9 cellular contexts compared by ENCODE assay signal in the genomic region with DNA sequence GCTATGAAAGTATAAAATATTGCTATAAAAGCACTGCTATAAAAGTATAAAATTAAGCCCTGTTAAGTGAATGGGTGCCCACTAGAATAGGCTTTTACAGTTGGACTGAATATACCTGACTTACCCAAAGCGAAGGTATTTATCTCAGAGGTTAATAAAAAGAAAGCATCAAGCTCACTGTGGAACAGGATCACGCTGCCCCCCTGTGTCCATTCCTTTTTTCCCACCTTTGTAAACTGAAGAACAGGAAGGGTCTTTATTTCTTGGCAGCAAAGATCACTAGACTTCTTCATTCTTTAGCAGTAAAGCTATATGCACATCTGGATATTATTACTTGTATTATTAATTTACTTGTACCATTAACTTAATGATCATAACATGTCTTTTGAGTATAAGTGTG. TPM values are rescaled to one million over a fixed set of nuclear protein-coding genes. Genes with fewer than 3 reads are reported as not detected.
DNase-seq lines count a peak whose midpoint lies in the region; ATAC-seq and TF ChIP-seq lines count a peak whose summit lies in the region.
"Had no signal": no experiment of that assay in that cellular context is flagged by ENCODE, and none has a peak within 500 bp of the region (broad histone marks: within the 10 kb centered on the region; RNA-seq: fewer than 3 reads in every experiment).

No MANE protein-coding gene starts in this region.

- no peaks in the 10 kb centered on the region for H3K36me3 ChIP-seq in CD4-positive, CD25-positive, alpha-beta regulatory T cell (ENCODE audit: control insufficient read depth, insufficient read depth, low read length)
- H3K36me3 ChIP-seq in HAP-1 (replicated peaks) (no peaks in the 10 kb centered on the region), psoas muscle (ENCODE audit: insufficient read depth in 1 of 2, low read depth in 1 of 2) (no peaks in the 10 kb centered on the region), aorta (ENCODE audit: control insufficient read depth in 1 of 2, insufficient read depth in 2 of 2, low read length in 1 of 2) (no peaks in the 10 kb centered on the region)

- no peaks in the 10 kb centered on the region for H3K36me3 Mint-ChIP-seq in CD4-positive, CD25-positive, alpha-beta regulatory T cell

- no peaks in the 10 kb centered on the region for H3K27me3 Mint-ChIP-seq in CD4-positive, CD25-positive, alpha-beta regulatory T cell
- H3K27me3 Mint-ChIP-seq: stimulated activated naive CD8-positive, alpha-beta T cell treated with anti-CD3 and anti-CD28 coated beads, Interleukin-15, Interleukin-2, amounts not matched to agents 100 ng/mL and 50 ng/mL, for 24 hours had no signal

- H3K4me3 ChIP-seq in CD4-positive, CD25-positive, alpha-beta regulatory T cell (ENCODE audit: low read depth, low read length): no peak overlapping the region
- H3K4me3 ChIP-seq in HAP-1 (no peak overlapping the region), psoas muscle (no peak overlapping the region), aorta (ENCODE audit: low read length in 2 of 2) (no peak overlapping the region)

- H3K27ac Mint-ChIP-seq in CD4-positive, CD25-positive, alpha-beta regulatory T cell: no peak overlapping the region
- H3K27ac Mint-ChIP-seq: stimulated activated naive CD8-positive, alpha-beta T cell treated with anti-CD3 and anti-CD28 coated beads, Interleukin-15, Interleukin-2, amounts not matched to agents 100 ng/mL and 50 ng/mL, for 24 hours had no signal

- peak in 1 of 2 donors; percentile 50 for ATAC-seq in CD4-positive, CD25-positive, alpha-beta regulatory T cell (ENCODE audit: low read depth in 2 of 2)
- ATAC-seq in psoas muscle (peak in 1 of 4 donors; percentile 56), aorta (ENCODE audit: low FRiP score) (no peak), GM18858 (IDR thresholded peaks at IDR 0.05; ENCODE audit: unreplicated experiment) (no peak), HG02938 (IDR thresholded peaks at IDR 0.05; ENCODE audit: unreplicated experiment) (no peak)

- intact Hi-C loops in psoas muscle (cut with DNase I) (loop anchor here in 1 of 2 donors (2.0 kb wide), 1 partner anchor 257 kb away; no protein-coding TSS in a partner anchor), aorta (cut with DNase I) (loop anchor here (5.0 to 10.0 kb wide), 2 partner anchors 258 to 325 kb away; no protein-coding TSS in a partner anchor)

- H3K4me3 Mint-ChIP-seq in CD4-positive, CD25-positive, alpha-beta regulatory T cell: no peak overlapping the region
- H3K4me3 Mint-ChIP-seq: stimulated activated naive CD8-positive, alpha-beta T cell treated with anti-CD3 and anti-CD28 coated beads, Interleukin-15, Interleukin-2, amounts not matched to agents 100 ng/mL and 50 ng/mL, for 24 hours had no signal

- peak; percentile 62 for TF ChIP-seq CTCF in psoas muscle (IDR thresholded peaks at IDR 0.05)

- peaks cover 0 to 14% (median 7%) of the 10 kb centered on the region in 4 donors for H3K4me1 Mint-ChIP-seq in CD4-positive, CD25-positive, alpha-beta regulatory T cell

- H3K9me3 Mint-ChIP-seq in CD4-positive, CD25-positive, alpha-beta regulatory T cell: no peaks in the 10 kb centered on the region
- H3K9me3 Mint-ChIP-seq: stimulated activated naive CD8-positive, alpha-beta T cell treated with anti-CD3 and anti-CD28 coated beads, Interleukin-15, Interleukin-2, amounts not matched to agents 100 ng/mL and 50 ng/mL, for 24 hours had no signal

- no peak overlapping the region for H3K27ac ChIP-seq in CD4-positive, CD25-positive, alpha-beta regulatory T cell (ENCODE audit: insufficient read depth, low read length, poor library complexity, severe bottlenecking)
- no peak overlapping the region for H3K27ac ChIP-seq in psoas muscle
- H3K27ac ChIP-seq in aorta (ENCODE audit: low read depth in 1 of 2, low read length in 2 of 2): no peak overlapping the region

- in situ Hi-C loops in HAP-1 (cut with MboI; ENCODE audit: low sequenced_read_pairs): loop anchor here (25.0 kb wide), 1 partner anchor 253 kb away; no protein-coding TSS in a partner anchor

- no peaks in the 10 kb centered on the region for H3K9me3 ChIP-seq in CD4-positive, CD25-positive, alpha-beta regulatory T cell (ENCODE audit: control insufficient read depth in 2 of 2, low read length in 2 of 2)
- H3K9me3 ChIP-seq in HAP-1 (no peaks in the 10 kb centered on the region), psoas muscle (no peaks in the 10 kb centered on the region), aorta (ENCODE audit: control insufficient read depth, low read length) (no peaks in the 10 kb centered on the region)

- peaks cover 2% of the 10 kb centered on the region for H3K27me3 ChIP-seq in CD4-positive, CD25-positive, alpha-beta regulatory T cell (ENCODE audit: control insufficient read depth, insufficient read depth, low read length)
- no peaks in the 10 kb centered on the region for H3K27me3 ChIP-seq in HAP-1 (ENCODE audit: low read depth)
- no peaks in the 10 kb centered on the region for H3K27me3 ChIP-seq in psoas muscle (ENCODE audit: insufficient read depth in 3 of 3, low read length in 2 of 3)
- H3K27me3 ChIP-seq in aorta (ENCODE audit: control insufficient read depth in 1 of 2, insufficient read depth in 2 of 2, low read length in 1 of 2): no peaks in the 10 kb centered on the region

- DNase-seq in CD4-positive, CD25-positive, alpha-beta regulatory T cell: peak; percentile 27 to 68 (median 53)
- DNase-seq in HAP-1 (ENCODE audit: low spot score in 2 of 2) (peak; percentile 36 to 58), T follicular helper cell (ENCODE audit: low read depth) (peak; percentile 43), psoas muscle (no peak), aorta (no peak)
- DNase-seq in effector CD4-positive, alpha-beta T cell: peak; percentile 43

- 55 to 60% (median 60%) methylated on average over 2 of the region's 2 CpGs for WGBS in psoas muscle, 3 donors
- 48 to 53% methylated on average over 2 of the region's 2 CpGs for WGBS in aorta, 2 donors

- peaks cover 11% of the 10 kb centered on the region for H3K4me1 ChIP-seq in CD4-positive, CD25-positive, alpha-beta regulatory T cell (ENCODE audit: control insufficient read depth, insufficient read depth, low read length, poor library complexity, severe bottlenecking)
- H3K4me1 ChIP-seq in HAP-1 (no peaks in the 10 kb centered on the region), psoas muscle (no peaks in the 10 kb centered on the region), aorta (ENCODE audit: control insufficient read depth in 1 of 2, insufficient read depth in 2 of 2, low read length in 2 of 2) (no peaks in the 10 kb centered on the region)

RNA-seq across cellular contexts. Expression of a gene that starts 22.1 kb away (rescaled TPM):
- total RNA-seq in CD4-positive, CD25-positive, alpha-beta regulatory T cell: 7.3 TPM
- 1 to 10 TPM; 5.0 to 9.6 (median 8.9) TPM for polyA plus RNA-seq in CD4-positive, CD25-positive, alpha-beta regulatory T cell
- 1 to 10 TPM; 1.1 to 2.3 (median 1.9) TPM for total RNA-seq in psoas muscle
- 1 to 10 TPM in 2 of 3 donors, under 1 TPM in 1; 0.53 to 3.1 (median 1.1) TPM for polyA plus RNA-seq in psoas muscle
- 1 to 10 TPM; 4.5 to 4.8 TPM for total RNA-seq in aorta
- polyA plus RNA-seq in aorta: 1 to 10 TPM; 1.5 to 4.7 TPM

RNA-seq across cellular contexts. Expression of a gene that starts 26.3 kb away (rescaled TPM):
- total RNA-seq in CD4-positive, CD25-positive, alpha-beta regulatory T cell: 2.5 TPM
- 1 to 10 TPM in 2 of 4 donors, under 1 TPM in 2; 0.21 to 1.9 (median 0.99) TPM for polyA plus RNA-seq in CD4-positive, CD25-positive, alpha-beta regulatory T cell
- under 1 TPM; 0.22 to 0.79 (median 0.47) TPM for total RNA-seq in psoas muscle
- polyA plus RNA-seq in psoas muscle: under 1 TPM; 0.09 to 0.15 (median 0.12) TPM
- total RNA-seq in aorta: 1 to 10 TPM; 3.8 to 6.7 TPM
- 1 to 10 TPM; 1.0 to 1.9 TPM for polyA plus RNA-seq in aorta

RNA-seq across cellular contexts. Expression of a gene that starts 39.3 kb away (rescaled TPM):
- 26.2 TPM for total RNA-seq in CD4-positive, CD25-positive, alpha-beta regulatory T cell
- 10 to 100 TPM; 14.3 to 27.3 (median 22.6) TPM for polyA plus RNA-seq in CD4-positive, CD25-positive, alpha-beta regulatory T cell
- 100 to 1,000 TPM in 1 of 4 donors, 10 to 100 TPM in 3; 67.3 to 150 (median 93.0) TPM for total RNA-seq in psoas muscle
- polyA plus RNA-seq in psoas muscle: 100 to 1,000 TPM in 1 of 3 donors, 10 to 100 TPM in 2; 46.7 to 184 (median 58.8) TPM
- 10 to 100 TPM; 19.5 to 26.3 TPM for total RNA-seq in aorta
- 10 to 100 TPM; 17.8 to 19.9 TPM for polyA plus RNA-seq in aorta

Comparison
In these comparisons a context has a peak if more than half of its experiments do, and no peak if none do; other contexts are left out.
1. DNase-seq: peak in CD4-positive, CD25-positive, alpha-beta regulatory T cell (3 of 3), HAP-1 (2 of 2), T follicular helper cell (single experiment) and effector CD4-positive, alpha-beta T cell (single experiment); none in psoas muscle (0 of 2) and aorta (0 of 2).